24 cellular contexts compared by ENCODE assay signal in genomic region chr2:8508766-8509165, GRCh38.
"Had no signal": no experiment of that assay in that cellular context is flagged by ENCODE, and none has a peak within 500 bp of the region (broad histone marks: within the 10 kb centered on the region; RNA-seq: fewer than 3 reads in every experiment).

No MANE protein-coding gene starts in this region.

- H3K4me3 ChIP-seq: cardiac muscle cell, esophagus muscularis mucosa, gastroesophageal sphincter, heart left ventricle, hepatocyte, pancreas, prostate gland, right atrium auricular region, sigmoid colon, suprapubic skin, transverse colon had no signal

- H3K4me1 ChIP-seq: esophagus muscularis mucosa, foreskin keratinocyte, gastroesophageal sphincter, pancreas, prostate gland, sigmoid colon, transverse colon had no signal

- H3K27me3 Mint-ChIP-seq: stimulated activated naive CD8-positive, alpha-beta T cell treated with anti-CD3 and anti-CD28 coated beads, Interleukin-15, amount 100 ng/mL, for 72 hours had no signal

- H3K4me3 Mint-ChIP-seq: naive thymus-derived CD4-positive, alpha-beta T cell; stimulated activated naive CD8-positive, alpha-beta T cell treated with anti-CD3 and anti-CD28 coated beads, Interleukin-15, amount 100 ng/mL, for 72 hours had no signal

- DNase-seq: cerebellar nuclear complex; effector CD8-positive, alpha-beta T cell; foreskin keratinocyte; heart left ventricle; kidney; mesendoderm; midbrain; naive thymus-derived CD4-positive, alpha-beta T cell; sigmoid colon; stimulated activated naive CD4-positive, alpha-beta T cell; stimulated activated naive CD8-positive, alpha-beta T cell treated with anti-CD3 and anti-CD28 coated beads, Interleukin-15, amount 100 ng/mL, for 72 hours; transverse colon had no signal

- H3K27ac Mint-ChIP-seq: naive thymus-derived CD4-positive, alpha-beta T cell; stimulated activated naive CD8-positive, alpha-beta T cell treated with anti-CD3 and anti-CD28 coated beads, Interleukin-15, amount 100 ng/mL, for 72 hours had no signal

- H3K27ac ChIP-seq: cardiac muscle cell, esophagus muscularis mucosa, foreskin keratinocyte, gastroesophageal sphincter, heart left ventricle, hepatocyte, neutrophil, pancreas, prostate gland, right atrium auricular region, sigmoid colon, suprapubic skin, transverse colon had no signal

- FAIRE-seq: colon, endothelial cell of umbilical vein, kidney, pancreas had no signal

- ATAC-seq: foreskin keratinocyte; gastroesophageal sphincter; heart left ventricle; left lobe of liver; naive thymus-derived CD4-positive, alpha-beta T cell; pancreas; stimulated activated naive CD8-positive, alpha-beta T cell treated with anti-CD3 and anti-CD28 coated beads, Interleukin-15, amount 100 ng/mL, for 72 hours had no signal

- H3K9me3 ChIP-seq: gastroesophageal sphincter, neutrophil, pancreas, prostate gland, right atrium auricular region, sigmoid colon, suprapubic skin, transverse colon had no signal

- H3K27me3 ChIP-seq: cardiac muscle cell, esophagus muscularis mucosa, foreskin keratinocyte, gastroesophageal sphincter, heart left ventricle, hepatocyte, neutrophil, pancreas, right atrium auricular region, sigmoid colon, suprapubic skin, transverse colon had no signal

- H3K36me3 ChIP-seq: cardiac muscle cell, esophagus muscularis mucosa, gastroesophageal sphincter, heart left ventricle, neutrophil, pancreas, prostate gland, right atrium auricular region, sigmoid colon, suprapubic skin, transverse colon had no signal
